In the genomic region with DNA sequence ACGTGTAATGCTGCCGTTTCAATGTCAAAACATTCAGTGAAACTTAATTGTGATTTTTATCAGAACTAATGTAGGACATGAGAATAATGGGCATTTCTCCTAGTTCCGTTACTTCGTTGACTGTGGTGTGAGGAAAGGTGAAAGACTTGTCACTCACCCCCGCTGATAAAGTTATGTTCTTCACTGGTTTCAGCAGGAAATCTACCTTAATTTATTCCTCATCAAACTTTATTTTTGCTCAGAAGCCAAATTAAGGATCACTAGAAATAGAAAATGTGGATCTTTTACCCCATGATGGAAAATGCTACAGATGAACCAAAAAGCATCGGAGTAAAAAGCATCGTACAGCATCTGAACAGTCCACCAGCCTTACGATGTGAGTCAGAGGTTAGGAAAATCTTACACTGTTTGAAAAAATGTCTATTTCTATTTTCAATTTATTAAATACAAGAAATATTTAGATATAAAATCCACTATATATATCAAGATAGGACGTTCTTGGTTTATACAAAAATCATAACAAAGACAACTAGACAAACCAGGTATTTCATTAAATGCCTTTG, we compare ENCODE assay signal across 1 cellular context.
TF ChIP-seq lines count a peak whose summit lies in the region.

No MANE protein-coding gene starts in this region.

TF ChIP-seq in GM23338, 12 proteins besides CTCF, POLR2A, EP300 and RAD21 (continued from another document):
- TF ChIP-seq, protein P1, sequence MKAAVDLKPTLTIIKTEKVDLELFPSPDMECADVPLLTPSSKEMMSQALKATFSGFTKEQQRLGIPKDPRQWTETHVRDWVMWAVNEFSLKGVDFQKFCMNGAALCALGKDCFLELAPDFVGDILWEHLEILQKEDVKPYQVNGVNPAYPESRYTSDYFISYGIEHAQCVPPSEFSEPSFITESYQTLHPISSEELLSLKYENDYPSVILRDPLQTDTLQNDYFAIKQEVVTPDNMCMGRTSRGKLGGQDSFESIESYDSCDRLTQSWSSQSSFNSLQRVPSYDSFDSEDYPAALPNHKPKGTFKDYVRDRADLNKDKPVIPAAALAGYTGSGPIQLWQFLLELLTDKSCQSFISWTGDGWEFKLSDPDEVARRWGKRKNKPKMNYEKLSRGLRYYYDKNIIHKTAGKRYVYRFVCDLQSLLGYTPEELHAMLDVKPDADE (IDR thresholded peaks at IDR 0.05) = no peak
